In the genomic region with DNA sequence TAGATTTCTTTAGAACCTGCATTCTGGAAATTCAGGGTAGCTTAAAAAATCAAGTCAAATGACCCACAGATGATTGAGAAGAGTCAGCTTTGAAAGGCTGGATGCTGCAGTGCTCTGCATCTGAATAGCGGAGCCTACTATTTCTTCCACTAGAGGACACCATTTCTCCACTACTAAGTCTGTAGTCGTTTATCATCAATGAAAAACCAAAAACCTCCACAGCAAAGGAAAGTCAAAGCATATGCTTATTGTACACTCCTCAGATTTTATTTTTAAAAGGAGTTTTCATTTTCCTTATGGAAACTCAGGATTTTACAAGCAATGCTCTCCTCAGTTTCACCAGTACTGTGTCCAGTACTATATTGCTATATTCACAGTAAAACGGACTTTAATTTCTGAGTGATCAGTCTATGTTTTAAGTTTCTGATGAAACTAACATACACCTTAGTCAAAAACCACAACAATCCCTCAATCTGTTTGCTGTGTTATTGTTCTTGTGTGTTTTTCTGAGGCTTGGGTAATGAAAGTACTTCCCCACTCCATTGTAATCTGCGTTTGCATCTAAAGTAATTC, we compare ENCODE assay signal across 8 cellular contexts. TPM values are rescaled to one million over a fixed set of nuclear protein-coding genes. Genes with fewer than 3 reads are reported as not detected.
A peak's percentile ranks its signal among the peaks of the same experiment; 100 is the strongest.
DNase-seq lines count a peak whose midpoint lies in the region; ATAC-seq and TF ChIP-seq lines count a peak whose summit lies in the region.

No MANE protein-coding gene starts in this region.

- TF ChIP-seq CTCF in H9 (conservative IDR thresholded peaks at IDR 0.05) (peak; percentile 93), KMS-11 (conservative IDR thresholded peaks at IDR 0.05; ENCODE audit: low read depth, low read length) (peak; percentile 74), Peyer's patch (IDR thresholded peaks at IDR 0.05) (peak; percentile 47 to 95 (median 84))

- H3K27ac ChIP-seq in H9 (ENCODE audit: insufficient read length, low read depth, low read length) (no peak overlapping the region), KMS-11 (no peak overlapping the region), Peyer's patch (no peak overlapping the region)
- no peak overlapping the region for H3K27ac ChIP-seq in naive thymus-derived CD4-positive, alpha-beta T cell (ENCODE audit: low read depth, low read length)

- H3K4me1 ChIP-seq in H9 (ENCODE audit: insufficient read depth, low read length) (no peaks in the 10 kb centered on the region), KMS-11 (ENCODE audit: low read depth, poor library complexity, severe bottlenecking) (no peaks in the 10 kb centered on the region), Peyer's patch (peaks cover 0 to 12% (median 0%) of the 10 kb centered on the region in 4 donors)
- no peaks in the 10 kb centered on the region for H3K4me1 ChIP-seq in naive thymus-derived CD4-positive, alpha-beta T cell (ENCODE audit: control insufficient read depth in 2 of 2, insufficient read depth in 2 of 2, low read length in 2 of 2)

- H3K4me3 ChIP-seq in KMS-11 (IDR thresholded peaks at IDR 0.05; ENCODE audit: insufficient read depth, low read depth, low read length) (no peak overlapping the region), Peyer's patch (no peak overlapping the region)
- no peak overlapping the region for H3K4me3 ChIP-seq in naive thymus-derived CD4-positive, alpha-beta T cell (ENCODE audit: low read length)

- no peaks in the 10 kb centered on the region for H4K20me1 ChIP-seq in H9 (ENCODE audit: control insufficient read depth, insufficient read depth, insufficient read length)
- no peaks in the 10 kb centered on the region for H4K20me1 ChIP-seq in KMS-11 (ENCODE audit: insufficient read depth)

- CTCF ChIA-PET in naive thymus-derived CD4-positive, alpha-beta T cell (lab: Charles Lee), result interaction anchor here (1.2 kb wide), 1 partner anchor 190 kb away, joined by 4 read pairs; no protein-coding TSS in a partner anchor

- no peaks in the 10 kb centered on the region; a peak in 1 of 7 replicates for H3K36me3 Mint-ChIP-seq in H9 (ENCODE audit: insufficient read depth in 1 of 3, low read depth in 3 of 3)
- no peaks in the 10 kb centered on the region for H3K36me3 Mint-ChIP-seq in naive thymus-derived CD4-positive, alpha-beta T cell

- H2AK5ac ChIP-seq in H9 (ENCODE audit: insufficient read length, low read length), result no peak overlapping the region

- no peaks in the 10 kb centered on the region for H3K23me2 ChIP-seq in H9 (ENCODE audit: insufficient read length, low read depth, low read length, poor library complexity, severe bottlenecking)

- no peak overlapping the region for H3K9ac ChIP-seq in H9 (ENCODE audit: extremely low read depth, insufficient read length, low read length)
- no peak overlapping the region for H3K9ac ChIP-seq in KMS-11

- intact Hi-C loops in Right ventricle myocardium inferior (cut with DNase I), result loop anchor here (1.0 to 5.0 kb wide), 2 partner anchors 189 to 406 kb away; no protein-coding TSS in a partner anchor
- intact Hi-C loops in cardiac septum (cut with DNase I), result loop anchor here (5.0 kb wide), 2 partner anchors 191 to 406 kb away; no protein-coding TSS in a partner anchor
- intact Hi-C loops in naive thymus-derived CD4-positive, alpha-beta T cell (cut with micrococcal nuclease), result loop anchor here (1.0 to 2.0 kb wide), 4 partner anchors 131 to 405 kb away; no protein-coding TSS in a partner anchor

- no peak overlapping the region for H3T11ph ChIP-seq in H9 (ENCODE audit: low read length)

- no peak overlapping the region for H3K56ac ChIP-seq in H9 (ENCODE audit: insufficient read length, low read depth, low read length)

- TF ChIP-seq POLR2A in Peyer's patch (IDR thresholded peaks at IDR 0.05) (no peak), erythroblast (IDR thresholded peaks at IDR 0.05; ENCODE audit: low read length) (no peak)

- H4K8ac ChIP-seq in H9 (replicated peaks; ENCODE audit: insufficient read length, low read depth, low read length), result no peak overlapping the region

- peaks cover 4% of the 10 kb centered on the region in 2 experiments for H3K4me1 Mint-ChIP-seq in H9
- no peaks in the 10 kb centered on the region for H3K4me1 Mint-ChIP-seq in naive thymus-derived CD4-positive, alpha-beta T cell

- H3K4me2 ChIP-seq in H9 (ENCODE audit: insufficient read depth, insufficient read length, low read length) (no peak overlapping the region), KMS-11 (no peak overlapping the region)

- H3K9me3 ChIP-seq in H9 (ENCODE audit: control insufficient read depth, low read depth, low read length) (no peaks in the 10 kb centered on the region), Peyer's patch (no peaks in the 10 kb centered on the region)
- no peaks in the 10 kb centered on the region for H3K9me3 ChIP-seq in naive thymus-derived CD4-positive, alpha-beta T cell (ENCODE audit: control insufficient read depth in 2 of 3, low read length in 3 of 3)

- no peaks in the 10 kb centered on the region for H3K79me1 ChIP-seq in H9 (ENCODE audit: insufficient read depth, low read depth, low read length, poor library complexity, severe bottlenecking)

- no peak overlapping the region for H3K4me3 Mint-ChIP-seq in H9
- no peak overlapping the region for H3K4me3 Mint-ChIP-seq in naive thymus-derived CD4-positive, alpha-beta T cell

- H3K4ac ChIP-seq in H9 (ENCODE audit: low read depth, low read length), result no peak overlapping the region

- H3K27me3 Mint-ChIP-seq in H9 (ENCODE audit: low read depth), result peaks cover 14% of the 10 kb centered on the region
- H3K27me3 Mint-ChIP-seq in naive thymus-derived CD4-positive, alpha-beta T cell, result peaks cover 4 to 11% (median 4%) of the 10 kb centered on the region in 5 donors

- H2AFZ ChIP-seq in H9 (ENCODE audit: low read length) (no peak overlapping the region), KMS-11 (ENCODE audit: low read depth) (no peak overlapping the region)

- DNase-seq in Right ventricle myocardium inferior (ENCODE audit: missing footprints) (no peak), cardiac septum (ENCODE audit: low spot score) (no peak), H9 (no peak), Peyer's patch (no peak), erythroblast (lab: John Stamatoyannopoulos, UW) (peak; percentile 13 to 27), NCI-H146 (lab: John Stamatoyannopoulos, UW) (no peak)
- DNase-seq in naive thymus-derived CD4-positive, alpha-beta T cell, result peak in 1 of 9 donors; percentile 4

- no peak overlapping the region for H2BK12ac ChIP-seq in H9 (ENCODE audit: insufficient read length, low read depth, low read length)

- no peaks in the 10 kb centered on the region; a peak in 1 of 5 replicates for H3K9me3 Mint-ChIP-seq in H9
- peaks cover 0 to 3% (median 0%) of the 10 kb centered on the region in 11 donors for H3K9me3 Mint-ChIP-seq in naive thymus-derived CD4-positive, alpha-beta T cell

- H3K79me2 ChIP-seq in H9 (ENCODE audit: insufficient read depth, low read length) (no peaks in the 10 kb centered on the region), KMS-11 (ENCODE audit: insufficient read depth, low read depth) (no peaks in the 10 kb centered on the region)

- H2BK15ac ChIP-seq in H9 (ENCODE audit: low read depth, low read length), result no peak overlapping the region

- H2BK5ac ChIP-seq in H9 (ENCODE audit: insufficient read length, low read length), result no peak overlapping the region

- H3K36me3 ChIP-seq in KMS-11 (ENCODE audit: insufficient read depth) (no peaks in the 10 kb centered on the region), Peyer's patch (no peaks in the 10 kb centered on the region)
- no peaks in the 10 kb centered on the region for H3K36me3 ChIP-seq in naive thymus-derived CD4-positive, alpha-beta T cell (ENCODE audit: control insufficient read depth in 2 of 3, insufficient read depth in 3 of 3, low read length in 3 of 3)

- no peak overlapping the region for H4K5ac ChIP-seq in H9 (ENCODE audit: insufficient read length, low read depth, low read length)

- WGBS in H9 (ENCODE audit: extremely low coverage, insufficient read length, low lambda C conversion rate), result no CpG with 5 or more reads among the region's 4 CpGs

- ATAC-seq in Right ventricle myocardium inferior, result peak; percentile 49
- peak; percentile 63 for ATAC-seq in naive thymus-derived CD4-positive, alpha-beta T cell

- H3K18ac ChIP-seq in H9 (ENCODE audit: insufficient read length, low read depth, low read length), result no peak overlapping the region

- no peak overlapping the region for H4K91ac ChIP-seq in H9 (ENCODE audit: insufficient read length, low read depth, low read length)

- H3K27me3 ChIP-seq in H9 (ENCODE audit: insufficient read depth, low read length), result no peaks in the 10 kb centered on the region
- H3K27me3 ChIP-seq in KMS-11 (ENCODE audit: insufficient read depth, low read depth), result no peaks in the 10 kb centered on the region
- no peaks in the 10 kb centered on the region for H3K27me3 ChIP-seq in Peyer's patch
- H3K27me3 ChIP-seq in naive thymus-derived CD4-positive, alpha-beta T cell (ENCODE audit: control insufficient read depth in 2 of 2, insufficient read depth in 2 of 2, low read length in 2 of 2), result no peaks in the 10 kb centered on the region

- H3K14ac ChIP-seq in H9 (ENCODE audit: insufficient read depth, low read length), result no peak overlapping the region

- H3K23ac ChIP-seq in H9 (ENCODE audit: insufficient read length, low read depth, low read length), result no peak overlapping the region

- H2BK120ac ChIP-seq in H9 (ENCODE audit: low read depth, low read length, poor library complexity, severe bottlenecking), result no peak overlapping the region

- no peak overlapping the region for H3K27ac Mint-ChIP-seq in H9
- no peak overlapping the region for H3K27ac Mint-ChIP-seq in naive thymus-derived CD4-positive, alpha-beta T cell

- H2BK20ac ChIP-seq in H9 (ENCODE audit: low read depth, low read length, poor library complexity, severe bottlenecking), result no peak overlapping the region

- POLR2A ChIA-PET in naive thymus-derived CD4-positive, alpha-beta T cell (lab: Charles Lee), result no interaction called here

RNA-seq across cellular contexts. Expression of gene ENPP5, which starts 50.5 kb away (rescaled TPM):
- total RNA-seq in Right ventricle myocardium inferior, result 2.8 TPM
- 2.9 TPM for total RNA-seq in cardiac septum
- total RNA-seq in H9 (2021), result 4.6 and 5.1 TPM in 2 replicates
- 1 to 10 TPM; 1.1 to 5.1 (median 2.3) TPM for total RNA-seq in Peyer's patch
- 1 to 10 TPM in 1 of 5 experiments, under 1 TPM in 2, not detected in 2; 0.59 to 1.4 (median 0.92) TPM for total RNA-seq in naive thymus-derived CD4-positive, alpha-beta T cell
- 1 to 10 TPM in 1 of 2 donors, under 1 TPM in 1; 0.50 to 1.7 TPM for polyA plus RNA-seq in naive thymus-derived CD4-positive, alpha-beta T cell

Comparison
In these comparisons a context has a peak if more than half of its experiments do, and no peak if none do; other contexts are left out.
1. DNase-seq: peak in erythroblast (2 of 2); none in Right ventricle myocardium inferior (single experiment), cardiac septum (single experiment), H9 (single experiment), Peyer's patch (0 of 3) and NCI-H146 (single experiment).
2. Peak in every context shown above with its lines, with median percentiles within 50 percentile points of each other: CTCF ChIP-seq.